In the genomic region with DNA sequence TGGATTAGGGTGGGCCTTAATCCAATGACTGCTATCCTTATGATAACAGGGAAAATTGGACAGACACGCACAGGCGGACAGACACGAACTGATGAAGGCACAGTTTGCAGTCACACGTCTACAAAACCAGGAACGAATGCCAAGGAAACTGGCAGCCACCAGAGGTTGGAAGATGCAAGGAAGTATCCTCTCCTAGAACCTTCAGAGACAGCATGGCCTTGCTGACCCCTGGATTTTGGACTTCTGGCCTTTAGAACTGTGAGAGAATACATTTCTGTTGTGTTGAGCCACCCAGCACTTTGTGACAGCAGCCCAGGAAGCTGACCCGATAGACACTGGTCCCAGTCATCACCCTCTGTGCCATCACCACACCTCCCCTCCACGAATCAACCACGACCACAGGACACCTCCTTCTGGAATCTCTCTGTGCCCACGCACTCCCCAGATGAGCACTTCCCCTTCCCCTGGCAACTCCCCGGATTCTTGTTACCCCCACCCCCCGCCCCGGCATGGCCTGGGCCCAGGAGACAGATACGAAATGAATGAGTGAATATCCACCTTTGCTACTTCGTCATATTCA, we compare ENCODE assay signal across 9 cellular contexts. TPM values are rescaled to one million over a fixed set of nuclear protein-coding genes. Genes with fewer than 3 reads are reported as not detected.
DNase-seq lines count a peak whose midpoint lies in the region; ATAC-seq and TF ChIP-seq lines count a peak whose summit lies in the region.
"Had no signal": no experiment of that assay in that cellular context is flagged by ENCODE, and none has a peak within 500 bp of the region (broad histone marks: within the 10 kb centered on the region; RNA-seq: fewer than 3 reads in every experiment).

No MANE protein-coding gene starts in this region.

- peak overlapping the region; percentile 57 for H3K4me3 ChIP-seq in A673 (ENCODE audit: low read depth, low read length, poor library complexity, severe bottlenecking)
- H3K4me3 ChIP-seq in mucosa of rectum (ENCODE audit: low read length in 2 of 2), result peak overlapping the region; percentile 55 to 64

- CTCF ChIA-PET in A673 (lab: Charles Lee), result interaction anchor here (0.9 to 1.5 kb wide), 4 partner anchors 11 to 123 kb away, joined by 3 to 6 read pairs (median 4); partner anchors contain the start of gene GTF3C5

- ATAC-seq in activated naive CD8-positive, alpha-beta T cell treated with anti-CD3 and anti-CD28 coated beads, Interleukin-2, amount 50 U/mL, for 24 hours, result no peak
- ATAC-seq in GM21619 (IDR thresholded peaks at IDR 0.05; ENCODE audit: unreplicated experiment) (no peak), sciatic nerve (no peak), HG03135 (IDR thresholded peaks at IDR 0.05; ENCODE audit: unreplicated experiment) (no peak)

- H3K9ac ChIP-seq in mucosa of rectum (ENCODE audit: low read depth in 1 of 2, low read length in 2 of 2), result peak overlapping the region; percentile 48 to 69

- H3K27ac ChIP-seq in A673 (ENCODE audit: low read depth, low read length, poor library complexity, severe bottlenecking) (no peak overlapping the region), mucosa of rectum (ENCODE audit: low read depth in 2 of 2, low read length in 2 of 2) (peak overlapping the region; percentile 70 to 92)

- H3K9me3 Mint-ChIP-seq in HFFc6, result no peaks in the 10 kb centered on the region
- no peaks in the 10 kb centered on the region for H3K9me3 Mint-ChIP-seq in activated naive CD8-positive, alpha-beta T cell treated with anti-CD3 and anti-CD28 coated beads, Interleukin-2, amount 50 U/mL, for 24 hours

- no peaks in the 10 kb centered on the region for H3K9me3 ChIP-seq in A673 (ENCODE audit: low read depth, low read length, poor library complexity, severe bottlenecking)
- no peaks in the 10 kb centered on the region for H3K9me3 ChIP-seq in mucosa of rectum (ENCODE audit: control insufficient read depth in 2 of 2, low read length in 2 of 2)

- H3K4me3 Mint-ChIP-seq in HFFc6, result peak overlapping the region; percentile 81
- peak overlapping the region; percentile 71 for H3K4me3 Mint-ChIP-seq in activated naive CD8-positive, alpha-beta T cell treated with anti-CD3 and anti-CD28 coated beads, Interleukin-2, amount 50 U/mL, for 24 hours

- peaks cover 2% of the 10 kb centered on the region; the same call in 1 of the 2 replicates for H3K27me3 Mint-ChIP-seq in HFFc6 (ENCODE audit: insufficient read depth)
- H3K27me3 Mint-ChIP-seq in activated naive CD8-positive, alpha-beta T cell treated with anti-CD3 and anti-CD28 coated beads, Interleukin-2, amount 50 U/mL, for 24 hours, result no peaks in the 10 kb centered on the region

- H3K4me1 Mint-ChIP-seq in HFFc6 (ENCODE audit: low read depth), result peaks cover 26% of the 10 kb centered on the region
- H3K4me1 Mint-ChIP-seq in activated naive CD8-positive, alpha-beta T cell treated with anti-CD3 and anti-CD28 coated beads, Interleukin-2, amount 50 U/mL, for 24 hours, result peaks cover 70% of the 10 kb centered on the region

- no TSS peak for BruUV-seq in A673 (replicated peaks; lab: Mats Ljungman, UMichigan)

- no peaks in the 10 kb centered on the region for H3K36me3 Mint-ChIP-seq in HFFc6 (ENCODE audit: low read depth)
- no peaks in the 10 kb centered on the region for H3K36me3 Mint-ChIP-seq in activated naive CD8-positive, alpha-beta T cell treated with anti-CD3 and anti-CD28 coated beads, Interleukin-2, amount 50 U/mL, for 24 hours (ENCODE audit: low read depth)

- no peaks in the 10 kb centered on the region for H3K27me3 ChIP-seq in A673 (replicated peaks; ENCODE audit: insufficient read depth, low read depth, low read length, poor library complexity)
- no peaks in the 10 kb centered on the region for H3K27me3 ChIP-seq in mucosa of rectum (ENCODE audit: control insufficient read depth in 2 of 2, insufficient read depth in 2 of 2, low read length in 2 of 2)

- H3K27ac Mint-ChIP-seq in HFFc6, result peak overlapping the region; percentile 67
- H3K27ac Mint-ChIP-seq in activated naive CD8-positive, alpha-beta T cell treated with anti-CD3 and anti-CD28 coated beads, Interleukin-2, amount 50 U/mL, for 24 hours, result peak overlapping the region; percentile 85

- no peaks in the 10 kb centered on the region for H3K36me3 ChIP-seq in A673 (ENCODE audit: insufficient read depth, low read length, poor library complexity, severe bottlenecking)
- H3K36me3 ChIP-seq in mucosa of rectum (ENCODE audit: control insufficient read depth in 2 of 2, insufficient read depth in 2 of 2, low read length in 2 of 2), result peaks cover 0 to 2% of the 10 kb centered on the region in 2 donors

- DNase-seq in A673 (ENCODE audit: low spot score) (no peak), HFFc6 (no peak), sciatic nerve (ENCODE audit: low spot score) (no peak), epidermal melanocyte (ENCODE audit: insufficient read length, low spot score) (no peak)
- no peak for DNase-seq in activated naive CD8-positive, alpha-beta T cell treated with anti-CD3 and anti-CD28 coated beads, Interleukin-2, amount 50 U/mL, for 24 hours
- DNase-seq: NCI-H1048 had no signal

- H3K4me1 ChIP-seq in A673 (ENCODE audit: insufficient read depth, low read length, poor library complexity, severe bottlenecking) (peaks cover 26% of the 10 kb centered on the region), mucosa of rectum (ENCODE audit: control insufficient read depth in 2 of 2, insufficient read depth in 2 of 2, low read length in 2 of 2) (peaks cover 52 to 69% of the 10 kb centered on the region in 2 donors)

- no peak for TF ChIP-seq CTCF in A673 (conservative IDR thresholded peaks at IDR 0.05; ENCODE audit: low read depth, low read length)
- TF ChIP-seq CTCF in HFFc6 (IDR thresholded peaks at IDR 0.05), result no peak

- intact Hi-C loops in A673 (cut with micrococcal nuclease; ENCODE audit: unreplicated experiment), result loop anchor here (5.0 kb wide), 1 partner anchor 103 kb away; no protein-coding TSS in a partner anchor
- intact Hi-C loops in sciatic nerve (cut with DNase I), result loop anchor here (1.0 to 10.0 kb wide), 2 partner anchors 42 to 100 kb away; no protein-coding TSS in a partner anchor

- POLR2A ChIA-PET in A673 (lab: Charles Lee; ENCODE audit: low non-redundant PET), result no interaction called here

RNA-seq across cellular contexts. Expression of gene GBGT1, which starts 18.7 kb away (rescaled TPM):
- 1.8 and 2.6 TPM in 2 replicates for total RNA-seq in A673 (2021)
- total RNA-seq in HFFc6 (2021; fragmentation: NEBNext Ultra II Directional; extraction: Animal tissue kit (Norgen Biotek cat#: 25700)), result 1 to 10 TPM; 1.1 to 2.8 (median 1.7) TPM
- total RNA-seq in sciatic nerve, result 23.2 TPM

RNA-seq across cellular contexts. Expression of gene RALGDS, which starts 23.9 kb away (rescaled TPM):
- 40.1 and 42.3 TPM in 2 replicates for total RNA-seq in A673 (2021)
- total RNA-seq in HFFc6 (2021; fragmentation: NEBNext Ultra II Directional; extraction: Animal tissue kit (Norgen Biotek cat#: 25700)), result 10 to 100 TPM; 12.1 to 15.8 (median 14.8) TPM
- total RNA-seq in sciatic nerve, result 59.7 TPM
